In genomic region chr12:76199808-76200207, GRCh38 we compare ENCODE assay signal across 17 cellular contexts.
A peak's percentile ranks its signal among the peaks of the same experiment; 100 is the strongest.
DNase-seq lines count a peak whose midpoint lies in the region; ATAC-seq and TF ChIP-seq lines count a peak whose summit lies in the region.
"Had no signal": no experiment of that assay in that cellular context is flagged by ENCODE, and none has a peak within 500 bp of the region (broad histone marks: within the 10 kb centered on the region; RNA-seq: fewer than 3 reads in every experiment).

No MANE protein-coding gene starts in this region.

- H3K4me3 Mint-ChIP-seq in chondrocyte (ENCODE audit: unreplicated experiment) (no peak overlapping the region), osteocyte (ENCODE audit: unreplicated experiment) (no peak overlapping the region)
- H3K4me3 Mint-ChIP-seq: activated T-helper 1 cell treated with anti-CD3 and anti-CD28 coated beads, Interleukin-12 subunit alpha, Interleukin-12 subunit beta, Interleukin-2, Interleukin-4 antibody, amounts not matched to agents 30 ng/mL and 10 ng/mL and 1 ng/mL, durations not matched to agents 14 hours and 24 hours and 36 hours; nephron had no signal

- H3K27ac Mint-ChIP-seq in chondrocyte (ENCODE audit: unreplicated experiment), result peak overlapping the region; percentile 78
- peak overlapping the region; percentile 25 for H3K27ac Mint-ChIP-seq in osteocyte (ENCODE audit: unreplicated experiment)
- H3K27ac Mint-ChIP-seq: activated T-helper 1 cell treated with anti-CD3 and anti-CD28 coated beads, Interleukin-12 subunit alpha, Interleukin-12 subunit beta, Interleukin-2, Interleukin-4 antibody, amounts not matched to agents 30 ng/mL and 10 ng/mL and 1 ng/mL, durations not matched to agents 14 hours and 24 hours and 36 hours had no signal

- DNase-seq in H4 (ENCODE audit: low spot score), result peak; percentile 74
- DNase-seq in OCI-M1 (lab: John Stamatoyannopoulos, UW), result peak; percentile 69
- no peak for DNase-seq in chondrocyte (ENCODE audit: low spot score)
- no peak for DNase-seq in osteocyte (ENCODE audit: extremely low spot score, unreplicated experiment)
- no peak for DNase-seq in ureter (ENCODE audit: low spot score)
- DNase-seq in Right ventricle myocardium inferior (ENCODE audit: missing footprints), result no peak
- no peak for DNase-seq in NCI-H1436 (lab: John Stamatoyannopoulos, UW)
- DNase-seq: activated CD4-positive, alpha-beta T cell treated with anti-CD3 and anti-CD28 coated beads, Interleukin-2, amount 50 U/mL, for 4 hours; amygdala; dorsolateral prefrontal cortex; esophagus squamous epithelium; KBM-7; lower lobe of right lung; NCI-H1694 treated with DMSO at 0.1 percent for 48 hours; T1000 had no signal

- TF ChIP-seq CTCF in chondrocyte (IDR thresholded peaks at IDR 0.05), result no peak
- no peak for TF ChIP-seq CTCF in osteocyte (IDR thresholded peaks at IDR 0.05)

- intact Hi-C loops in Right ventricle myocardium inferior (cut with DNase I), result no loop called here

- H3K4me1 Mint-ChIP-seq in chondrocyte (ENCODE audit: low read depth), result peaks cover 18% of the 10 kb centered on the region
- H3K4me1 Mint-ChIP-seq in osteocyte (ENCODE audit: unreplicated experiment), result peaks cover 3% of the 10 kb centered on the region
- H3K4me1 Mint-ChIP-seq: nephron had no signal

- no peak for ATAC-seq in Right ventricle myocardium inferior
- ATAC-seq: lower lobe of right lung had no signal

- H3K36me3 Mint-ChIP-seq in chondrocyte (ENCODE audit: low read depth) (peaks cover 2% of the 10 kb centered on the region), osteocyte (ENCODE audit: unreplicated experiment) (peaks cover 8% of the 10 kb centered on the region)

- H3K27me3 Mint-ChIP-seq in chondrocyte (ENCODE audit: low read depth) (no peaks in the 10 kb centered on the region), osteocyte (ENCODE audit: unreplicated experiment) (no peaks in the 10 kb centered on the region)

- H3K9me3 Mint-ChIP-seq in chondrocyte (ENCODE audit: low read depth) (peaks cover 41% of the 10 kb centered on the region), osteocyte (ENCODE audit: unreplicated experiment) (peaks cover 50% of the 10 kb centered on the region)

Comparison
In these comparisons a context has a peak if more than half of its experiments do, and no peak if none do; other contexts are left out.
1. DNase-seq: peak in H4 (single experiment) and OCI-M1 (single experiment); none in chondrocyte (single experiment), osteocyte (single experiment), ureter (single experiment), Right ventricle myocardium inferior (single experiment) and NCI-H1436 (single experiment).